Comparison of ENCODE assay signal across 12 cellular contexts in the genomic region with DNA sequence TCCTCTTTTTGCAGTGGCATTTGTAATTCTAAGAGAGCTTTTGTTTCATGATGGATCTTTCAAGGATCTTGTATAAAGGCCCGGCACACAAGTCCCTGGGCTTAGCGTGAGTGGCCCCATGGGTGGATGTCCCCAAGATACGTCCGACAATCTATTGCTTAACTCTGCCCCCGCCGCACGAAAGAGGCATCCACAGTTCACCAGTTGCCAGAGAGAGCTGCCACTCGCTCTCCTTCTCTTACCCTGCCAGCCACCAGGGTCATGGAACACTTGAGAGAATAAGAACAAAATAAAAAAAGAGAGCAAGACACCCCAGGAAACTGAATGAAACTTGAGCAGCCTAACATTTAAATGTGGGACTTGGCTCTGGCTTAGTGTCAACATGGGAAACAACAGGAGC.
DNase-seq lines count a peak whose midpoint lies in the region; ATAC-seq and TF ChIP-seq lines count a peak whose summit lies in the region.
"Had no signal": no experiment of that assay in that cellular context is flagged by ENCODE, and none has a peak within 500 bp of the region (broad histone marks: within the 10 kb centered on the region; RNA-seq: fewer than 3 reads in every experiment).

No MANE protein-coding gene starts in this region.

- H3K9me3 Mint-ChIP-seq in CD8-positive, alpha-beta memory T cell, result no peaks in the 10 kb centered on the region
- H3K9me3 Mint-ChIP-seq in mesothelial cell of epicardium, result peaks cover 8% of the 10 kb centered on the region

- CTCF ChIA-PET in CD8-positive, alpha-beta memory T cell (lab: Charles Lee), result no interaction called here

- H3K4me1 ChIP-seq in heart right ventricle (peaks cover 6 to 37% (median 19%) of the 10 kb centered on the region in 9 donors), heart left ventricle (peaks cover 0 to 32% (median 12%) of the 10 kb centered on the region in 12 donors), thyroid gland (peaks cover 13 to 14% of the 10 kb centered on the region in 2 donors)
- H3K4me1 ChIP-seq in CD8-positive, alpha-beta memory T cell (ENCODE audit: insufficient read depth, low read length), result no peaks in the 10 kb centered on the region

- H3K27me3 Mint-ChIP-seq in CD8-positive, alpha-beta memory T cell, result no peaks in the 10 kb centered on the region
- no peaks in the 10 kb centered on the region for H3K27me3 Mint-ChIP-seq in mesothelial cell of epicardium (ENCODE audit: low read depth)

- H3K36me3 ChIP-seq in heart right ventricle (no peaks in the 10 kb centered on the region), heart left ventricle (no peaks in the 10 kb centered on the region), thyroid gland (no peaks in the 10 kb centered on the region)
- H3K36me3 ChIP-seq in CD8-positive, alpha-beta memory T cell (ENCODE audit: insufficient read depth, low read length), result no peaks in the 10 kb centered on the region

- DNase-seq in heart right ventricle, result no peak
- DNase-seq in heart left ventricle, result no peak
- DNase-seq in CD8-positive, alpha-beta memory T cell, result no peak
- DNase-seq in mesothelial cell of epicardium (ENCODE audit: low spot score in 2 of 2, unreplicated experiment in 2 of 2), result no peak
- peak; percentile 51 to 58 for DNase-seq in thyroid gland
- DNase-seq in NCI-H1694 (lab: John Stamatoyannopoulos, UW), result no peak
- DNase-seq: Calu3, DMS 273 treated with DMSO at 0.1 percent for 48 hours, GM23248, H7 had no signal

- H3K27ac ChIP-seq in heart right ventricle (peak overlapping the region in 8 of 10 donors; percentile 30 to 82 (median 68)), heart left ventricle (peak overlapping the region in 4 of 12 donors; percentile 19 to 73 (median 62)), thyroid gland (peak overlapping the region in 2 of 3 donors; percentile 26 to 39)
- H3K27ac ChIP-seq in CD8-positive, alpha-beta memory T cell (ENCODE audit: low read depth, low read length), result no peak overlapping the region
- H3K27ac ChIP-seq: 22Rv1, GM23248 had no signal

- peaks cover 0 to 4% (median 0%) of the 10 kb centered on the region in 3 donors for H3K36me3 Mint-ChIP-seq in CD8-positive, alpha-beta memory T cell
- H3K36me3 Mint-ChIP-seq in mesothelial cell of epicardium, result no peaks in the 10 kb centered on the region

- H3K4me1 Mint-ChIP-seq in CD8-positive, alpha-beta memory T cell, result peaks cover 12 to 16% (median 13%) of the 10 kb centered on the region in 3 donors
- peaks cover 26% of the 10 kb centered on the region for H3K4me1 Mint-ChIP-seq in mesothelial cell of epicardium

- ATAC-seq in heart right ventricle (no peak), heart left ventricle (no peak), HG03378 (IDR thresholded peaks at IDR 0.05; ENCODE audit: unreplicated experiment) (no peak)

- H3K4me3 Mint-ChIP-seq in CD8-positive, alpha-beta memory T cell, result peak overlapping the region in 4 of 7 donors; percentile 36 to 47 (median 46)
- peak overlapping the region; percentile 23 for H3K4me3 Mint-ChIP-seq in mesothelial cell of epicardium

- WGBS in heart right ventricle, 2 donors, result 86 to 88% methylated on average over 8 of the region's 8 CpGs
- WGBS in heart left ventricle, 4 donors, result 89 to 93% (median 93%) methylated on average over 8 of the region's 8 CpGs
- 62 to 74% methylated on average over 8 of the region's 8 CpGs for WGBS in thyroid gland, 2 donors

- no peak for TF ChIP-seq POLR2A in heart left ventricle (IDR thresholded peaks at IDR 0.05)
- no peak for TF ChIP-seq POLR2A in thyroid gland (IDR thresholded peaks at IDR 0.05)

- no peak for TF ChIP-seq CTCF in heart right ventricle (IDR thresholded peaks at IDR 0.05)
- TF ChIP-seq CTCF in heart left ventricle (IDR thresholded peaks at IDR 0.05), result no peak
- no peak for TF ChIP-seq CTCF in mesothelial cell of epicardium (IDR thresholded peaks at IDR 0.05; ENCODE audit: unreplicated experiment)
- no peak for TF ChIP-seq CTCF in thyroid gland (IDR thresholded peaks at IDR 0.05)

- H3K4me3 ChIP-seq in heart right ventricle, result no peak overlapping the region
- no peak overlapping the region for H3K4me3 ChIP-seq in heart left ventricle
- no peak overlapping the region for H3K4me3 ChIP-seq in CD8-positive, alpha-beta memory T cell (ENCODE audit: low read length)
- H3K4me3 ChIP-seq in thyroid gland (replicated peaks in 1 of 3), result no peak overlapping the region
- H3K4me3 ChIP-seq: GM23248 had no signal

- intact Hi-C loops in heart right ventricle (cut with DNase I) (loop anchor here in 1 of 10 donors (5.0 kb wide), 1 partner anchor 38 kb away; no protein-coding TSS in a partner anchor), heart left ventricle (cut with DNase I) (loop anchor here in 2 of 10 donors (2.0 to 10.0 kb wide), 2 partner anchors 235 to 239 kb away; no protein-coding TSS in a partner anchor), thyroid gland (cut with DNase I) (no loop called here)

- H3K27ac Mint-ChIP-seq in CD8-positive, alpha-beta memory T cell, result peak overlapping the region in 4 of 8 donors; percentile 7 to 90 (median 44)
- H3K27ac Mint-ChIP-seq in mesothelial cell of epicardium, result peak overlapping the region; percentile 95

- H3K27me3 ChIP-seq in heart right ventricle, result no peaks in the 10 kb centered on the region
- no peaks in the 10 kb centered on the region for H3K27me3 ChIP-seq in heart left ventricle
- no peaks in the 10 kb centered on the region for H3K27me3 ChIP-seq in CD8-positive, alpha-beta memory T cell (ENCODE audit: insufficient read depth, low read length, poor library complexity, severe bottlenecking)
- H3K27me3 ChIP-seq in thyroid gland, result no peaks in the 10 kb centered on the region

- H3K9me3 ChIP-seq in heart right ventricle, result no peaks in the 10 kb centered on the region
- no peaks in the 10 kb centered on the region for H3K9me3 ChIP-seq in heart left ventricle
- H3K9me3 ChIP-seq in CD8-positive, alpha-beta memory T cell (ENCODE audit: low read length), result no peaks in the 10 kb centered on the region
- no peaks in the 10 kb centered on the region for H3K9me3 ChIP-seq in thyroid gland

- POLR2A ChIA-PET in CD8-positive, alpha-beta memory T cell (lab: Charles Lee), result no interaction called here

Comparison
In these comparisons a context has a peak if more than half of its experiments do, and no peak if none do; other contexts are left out.
1. DNase-seq: peak in thyroid gland (2 of 2); none in heart right ventricle (0 of 2), heart left ventricle (0 of 5), CD8-positive, alpha-beta memory T cell (0 of 5), mesothelial cell of epicardium (0 of 2) and NCI-H1694 (single experiment).